Comparison of ENCODE assay signal across 20 cellular contexts in genomic region chrX:41858161-41858775, GRCh38.
DNase-seq lines count a peak whose midpoint lies in the region; ATAC-seq and TF ChIP-seq lines count a peak whose summit lies in the region.
"Had no signal": no experiment of that assay in that cellular context is flagged by ENCODE, and none has a peak within 500 bp of the region (broad histone marks: within the 10 kb centered on the region; RNA-seq: fewer than 3 reads in every experiment).

No MANE protein-coding gene starts in this region.

- H3K27me3 Mint-ChIP-seq in neural crest cell (ENCODE audit: low read depth), result no peaks in the 10 kb centered on the region
- no peaks in the 10 kb centered on the region for H3K27me3 Mint-ChIP-seq in activated CD8-positive, alpha-beta T cell treated with anti-CD3 and anti-CD28 coated beads for 36 hours
- H3K27me3 Mint-ChIP-seq: B cell had no signal

- CTCF ChIA-PET in activated CD8-positive, alpha-beta T cell treated with anti-CD3 and anti-CD28 coated beads for 36 hours (lab: Charles Lee), result interaction anchor here (0.6 to 1.0 kb wide), 2 partner anchors 20 to 48 kb away, joined by 4 read pairs; no protein-coding TSS in a partner anchor

- in situ Hi-C loops in SK-MEL-5 (cut with HindIII; ENCODE audit: low pct_unique_long_range_greater_than_20kb, low sequenced_read_pairs) (no loop called here), KBM-7 (cut with MboI; ENCODE audit: low pct_unique_long_range_greater_than_20kb, low sequenced_read_pairs) (no loop called here)

- POLR2A ChIA-PET in activated CD8-positive, alpha-beta T cell treated with anti-CD3 and anti-CD28 coated beads for 36 hours (lab: Charles Lee), result no interaction called here

- peak overlapping the region; percentile 31 for H3K4me3 Mint-ChIP-seq in neural crest cell
- H3K4me3 Mint-ChIP-seq in activated CD8-positive, alpha-beta T cell treated with anti-CD3 and anti-CD28 coated beads for 36 hours, result no peak overlapping the region
- H3K4me3 Mint-ChIP-seq: B cell had no signal

- DNase-seq in COLO829 (ENCODE audit: low spot score) (peak; percentile 4), SK-MEL-5 (ENCODE audit: low read depth, low spot score) (peak; percentile 72), iPS DF 19.7 (ENCODE audit: low read depth, low spot score) (peak; percentile 3), neural crest cell (ENCODE audit: low read depth, low spot score) (no peak), KBM-7 (no peak)
- no peak for DNase-seq in activated CD8-positive, alpha-beta T cell treated with anti-CD3 and anti-CD28 coated beads for 36 hours
- DNase-seq: Caco-2, DMS153, IMR-90, Karpas-422, NCI-H1417 treated with DMSO at 0.1 percent for 48 hours, NCI-H187 treated with DMSO at 0.1 percent for 48 hours, NCI-H345, NCI-H526, PC-9, SIG-M5 had no signal

- intact Hi-C loops in activated CD8-positive, alpha-beta T cell treated with anti-CD3 and anti-CD28 coated beads for 36 hours (cut with micrococcal nuclease), result no loop called here

- H3K36me3 Mint-ChIP-seq in neural crest cell (ENCODE audit: low read depth), result peaks cover 5% of the 10 kb centered on the region
- H3K36me3 Mint-ChIP-seq in activated CD8-positive, alpha-beta T cell treated with anti-CD3 and anti-CD28 coated beads for 36 hours (ENCODE audit: low read depth), result peaks cover 6% of the 10 kb centered on the region

- no peak for ATAC-seq in activated CD8-positive, alpha-beta T cell treated with anti-CD3 and anti-CD28 coated beads for 36 hours
- ATAC-seq in GM19324 (IDR thresholded peaks at IDR 0.05; ENCODE audit: low FRiP score, unreplicated experiment) (no peak), GM21360 (IDR thresholded peaks at IDR 0.05; ENCODE audit: unreplicated experiment) (no peak)
- ATAC-seq: GM12878 had no signal

- peaks cover 9% of the 10 kb centered on the region for H3K9me3 Mint-ChIP-seq in neural crest cell
- H3K9me3 Mint-ChIP-seq in activated CD8-positive, alpha-beta T cell treated with anti-CD3 and anti-CD28 coated beads for 36 hours, result no peaks in the 10 kb centered on the region

- peaks cover 7% of the 10 kb centered on the region for H3K4me1 Mint-ChIP-seq in neural crest cell
- peaks cover 42% of the 10 kb centered on the region for H3K4me1 Mint-ChIP-seq in activated CD8-positive, alpha-beta T cell treated with anti-CD3 and anti-CD28 coated beads for 36 hours (ENCODE audit: low read depth)

- no peak for TF ChIP-seq CTCF in neural crest cell (conservative IDR thresholded peaks at IDR 0.05)
- no peak for TF ChIP-seq CTCF in activated CD8-positive, alpha-beta T cell treated with anti-CD3 and anti-CD28 coated beads for 36 hours (IDR thresholded peaks at IDR 0.05)

- no peak overlapping the region for H3K27ac Mint-ChIP-seq in neural crest cell (ENCODE audit: unreplicated experiment)
- H3K27ac Mint-ChIP-seq in activated CD8-positive, alpha-beta T cell treated with anti-CD3 and anti-CD28 coated beads for 36 hours, result no peak overlapping the region
- H3K27ac Mint-ChIP-seq: B cell had no signal

Comparison
In these comparisons a context has a peak if more than half of its experiments do, and no peak if none do; other contexts are left out.
1. DNase-seq: peak in COLO829 (single experiment), SK-MEL-5 (single experiment) and iPS DF 19.7 (single experiment); none in neural crest cell (single experiment), activated CD8-positive, alpha-beta T cell treated with anti-CD3 and anti-CD28 coated beads for 36 hours (single experiment) and KBM-7 (single experiment).